ENCODE assay signal across 17 cellular contexts in the genomic region with DNA sequence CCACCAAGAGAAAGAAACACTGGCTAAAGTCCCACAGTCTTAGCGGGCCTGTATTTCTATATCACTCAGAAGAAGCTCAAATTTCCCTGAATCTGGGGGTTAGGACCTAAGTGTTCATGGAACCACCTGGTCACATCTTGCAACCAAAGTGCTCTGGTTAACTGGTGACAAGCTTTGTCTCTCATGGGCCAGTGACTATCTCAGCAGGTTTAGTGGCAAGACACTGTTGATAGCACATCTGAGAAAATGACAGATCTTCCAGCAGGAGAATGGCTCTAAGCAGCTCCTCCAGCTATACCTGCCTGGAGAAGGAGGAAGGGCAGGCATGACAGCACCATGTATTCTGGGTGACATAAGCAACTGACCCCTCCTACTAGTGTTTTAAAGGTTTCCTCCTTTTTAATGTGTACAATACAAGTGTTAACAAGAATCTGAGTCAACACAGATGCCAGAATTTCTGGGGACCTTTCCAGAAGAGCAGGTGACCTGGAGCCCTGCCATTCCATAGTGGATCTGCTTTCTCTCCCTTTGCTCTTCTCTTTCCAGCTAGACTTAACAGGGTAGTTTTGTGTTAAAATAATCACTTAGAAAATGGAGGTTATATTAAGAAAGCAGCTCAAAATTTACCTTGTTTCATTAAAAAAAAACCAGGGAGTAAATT. TPM values are rescaled to one million over a fixed set of nuclear protein-coding genes. Genes with fewer than 3 reads are reported as not detected.
"Had no signal": no experiment of that assay in that cellular context is flagged by ENCODE, and none has a peak within 500 bp of the region (broad histone marks: within the 10 kb centered on the region; RNA-seq: fewer than 3 reads in every experiment).

No MANE protein-coding gene starts in this region.

- H3K4me2 ChIP-seq: hepatocyte had no signal

- H3K79me2 ChIP-seq: hepatocyte had no signal

- H3K4me1 ChIP-seq: right lobe of liver, suprapubic skin had no signal

- H3K27me3 ChIP-seq: hepatocyte, neutrophil, right lobe of liver, suprapubic skin had no signal

- H3K4me1 Mint-ChIP-seq: activated CD4-positive, alpha-beta T cell treated with anti-CD3 and anti-CD28 coated beads for 36 hours; activated naive CD8-positive, alpha-beta T cell treated with anti-CD3 and anti-CD28 coated beads, Interleukin-2, amount 10 ng/mL, durations not matched to agents 7 days and 5 days; naive thymus-derived CD4-positive, alpha-beta T cell had no signal

- H3K27ac ChIP-seq: hepatocyte, neutrophil, right lobe of liver, suprapubic skin had no signal

- H2AFZ ChIP-seq: hepatocyte had no signal

- H3K9me3 ChIP-seq: neutrophil, right lobe of liver had no signal

- H3K9me3 Mint-ChIP-seq: activated naive CD8-positive, alpha-beta T cell treated with anti-CD3 and anti-CD28 coated beads, Interleukin-2, amount 10 ng/mL, durations not matched to agents 7 days and 5 days; T-helper 2 cell treated with Interferon-gamma antibody and Interleukin-4, amounts not matched to agents 5 μg/mL and 100 μg/mL, for 36 hours; type B pancreatic cell had no signal

- H3K4me3 Mint-ChIP-seq: activated CD4-positive, alpha-beta T cell treated with anti-CD3 and anti-CD28 coated beads for 36 hours; activated CD8-positive, alpha-beta T cell treated with anti-CD3 and anti-CD28 coated beads, Interleukin-2, amount 10 ng/mL, durations not matched to agents 7 days and 5 days; activated naive CD8-positive, alpha-beta T cell treated with anti-CD3 and anti-CD28 coated beads, Interleukin-2, amount 10 ng/mL, durations not matched to agents 7 days and 5 days; naive thymus-derived CD4-positive, alpha-beta T cell; T-helper 2 cell treated with Interferon-gamma antibody and Interleukin-4, amounts not matched to agents 5 μg/mL and 100 μg/mL, for 36 hours; type B pancreatic cell had no signal

- H3K36me3 Mint-ChIP-seq: activated naive CD8-positive, alpha-beta T cell treated with anti-CD3 and anti-CD28 coated beads, Interleukin-2, amount 10 ng/mL, durations not matched to agents 7 days and 5 days; naive thymus-derived CD4-positive, alpha-beta T cell; type B pancreatic cell had no signal

- H3K4me3 ChIP-seq: hepatocyte, lung, right lobe of liver, suprapubic skin had no signal

- DNase-seq: activated CD4-positive, alpha-beta T cell treated with anti-CD3 and anti-CD28 coated beads for 36 hours; activated CD8-positive, alpha-beta memory T cell treated with anti-CD3 and anti-CD28 coated beads, Interleukin-2, amount 50 U/mL, for 48 hours; activated CD8-positive, alpha-beta T cell treated with anti-CD3 and anti-CD28 coated beads, Interleukin-2, amount 10 ng/mL, durations not matched to agents 7 days and 5 days; activated naive CD8-positive, alpha-beta T cell treated with anti-CD3 and anti-CD28 coated beads, Interleukin-2, amount 10 ng/mL, durations not matched to agents 7 days and 5 days; anterior cingulate cortex; kidney glomerular epithelial cell; midbrain; naive thymus-derived CD4-positive, alpha-beta T cell; posterior cingulate gyrus; right lobe of liver; stimulated activated naive CD4-positive, alpha-beta T cell had no signal

- H3K36me3 ChIP-seq: neutrophil, right lobe of liver, suprapubic skin had no signal

- ATAC-seq: activated CD4-positive, alpha-beta T cell treated with anti-CD3 and anti-CD28 coated beads for 36 hours; activated CD8-positive, alpha-beta T cell treated with anti-CD3 and anti-CD28 coated beads, Interleukin-2, amount 10 ng/mL, durations not matched to agents 7 days and 5 days; naive thymus-derived CD4-positive, alpha-beta T cell; right lobe of liver had no signal

- H3K27ac Mint-ChIP-seq: activated CD4-positive, alpha-beta T cell treated with anti-CD3 and anti-CD28 coated beads for 36 hours; activated CD8-positive, alpha-beta T cell treated with anti-CD3 and anti-CD28 coated beads, Interleukin-2, amount 10 ng/mL, durations not matched to agents 7 days and 5 days; activated naive CD8-positive, alpha-beta T cell treated with anti-CD3 and anti-CD28 coated beads, Interleukin-2, amount 10 ng/mL, durations not matched to agents 7 days and 5 days; naive thymus-derived CD4-positive, alpha-beta T cell; T-helper 2 cell treated with Interferon-gamma antibody and Interleukin-4, amounts not matched to agents 5 μg/mL and 100 μg/mL, for 36 hours; type B pancreatic cell had no signal

RNA-seq across cellular contexts. Expression of a gene that starts 17.3 kb away (rescaled TPM):
- total RNA-seq: activated CD4-positive, alpha-beta T cell treated with anti-CD3 and anti-CD28 coated beads for 36 hours; activated CD8-positive, alpha-beta T cell treated with anti-CD3 and anti-CD28 coated beads, Interleukin-2, amount 10 ng/mL, durations not matched to agents 7 days and 5 days; activated naive CD8-positive, alpha-beta T cell treated with anti-CD3 and anti-CD28 coated beads, Interleukin-2, amount 10 ng/mL, durations not matched to agents 7 days and 5 days; naive thymus-derived CD4-positive, alpha-beta T cell; right lobe of liver; suprapubic skin had no signal
- polyA plus RNA-seq: hepatocyte; naive thymus-derived CD4-positive, alpha-beta T cell had no signal
